1 cellular context compared by ENCODE assay signal in the genomic region with DNA sequence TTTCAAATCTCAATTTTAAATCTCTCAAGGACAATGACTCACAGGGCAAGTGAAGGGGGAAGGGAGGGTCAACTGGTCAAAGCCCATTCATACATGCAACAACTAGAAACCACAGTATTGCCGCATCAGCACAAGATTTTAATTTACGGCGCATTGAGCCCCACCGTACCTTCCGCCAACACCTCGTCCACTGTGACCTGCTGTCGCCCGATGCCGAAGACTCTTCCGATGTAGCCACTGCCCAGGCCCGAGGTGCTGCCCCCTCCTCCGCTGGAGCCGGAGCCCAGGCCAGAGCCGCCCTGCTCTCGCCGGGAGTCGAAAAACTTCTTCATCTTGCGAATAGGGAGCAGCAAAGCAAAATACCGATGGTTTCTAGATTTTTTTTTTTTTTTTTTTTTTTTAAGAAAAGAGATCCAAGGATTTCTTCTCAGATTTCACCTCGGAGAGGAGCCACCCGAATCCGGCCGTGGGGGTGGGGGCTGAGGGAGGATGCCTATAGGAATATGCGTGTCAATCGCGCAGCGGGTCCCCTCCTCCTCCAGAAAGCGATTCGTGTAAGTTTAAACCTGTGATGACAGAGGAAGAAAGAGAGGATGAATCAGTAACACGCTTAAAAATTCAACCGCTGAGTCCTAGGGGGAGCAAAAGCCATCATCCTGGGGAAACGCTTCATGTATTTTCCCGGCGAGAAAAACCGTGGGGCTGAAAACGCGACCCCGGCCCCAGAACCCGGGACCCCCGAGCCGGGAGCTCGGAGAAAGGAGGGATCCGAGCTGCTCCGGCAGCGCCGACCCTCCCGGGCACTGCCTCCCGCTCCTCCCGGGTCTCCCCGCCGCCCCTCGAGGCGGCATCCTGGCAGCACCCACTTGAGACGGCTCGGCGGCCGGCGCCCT.
A peak's percentile ranks its signal among the peaks of the same experiment; 100 is the strongest.
TF ChIP-seq lines count a peak whose summit lies in the region.

No MANE protein-coding gene starts in this region.

TF ChIP-seq in HepG2, 621 proteins besides CTCF, POLR2A, EP300 and RAD21 (continued from another document and continues in another):
- TF ChIP-seq FOXO1 (CRISPR knock-in tag; IDR thresholded peaks at IDR 0.05) (no peak), SP5 (CRISPR knock-in tag; IDR thresholded peaks at IDR 0.05; ENCODE audit: borderline replicate concordance, low read depth) (0 out of 2 replicates have a peak, but pooled peaks have one; percentile 4), STAG1 (CRISPR knock-in tag; IDR thresholded peaks at IDR 0.05) (no peak), ZNF609 (CRISPR knock-in tag; IDR thresholded peaks at IDR 0.05; ENCODE audit: borderline replicate concordance) (peak; percentile 44; the same call in 1 of the 2 replicates), ZNF546 (CRISPR knock-in tag; conservative IDR thresholded peaks at IDR 0.05) (no peak), SOX13 (IDR thresholded peaks at IDR 0.05) (no peak), SOX13 (CRISPR knock-in tag; conservative IDR thresholded peaks at IDR 0.05 in 1 of 2, IDR thresholded peaks at IDR 0.05 in 1 of 2) (peak in 1 of 2 experiments; percentile 44; a peak in 1 of 4 replicates), MBNL3 (CRISPR knock-in tag; conservative IDR thresholded peaks at IDR 0.05) (no peak), ZNF792 (CRISPR knock-in tag; IDR thresholded peaks at IDR 0.05) (peak; percentile 32), AFF4 (CRISPR knock-in tag; IDR thresholded peaks at IDR 0.05) (no peak), ZFP36 (IDR thresholded peaks at IDR 0.05; ENCODE audit: borderline replicate concordance, low read depth, low read length, partially characterized antibody) (no peak), KLF16 (CRISPR knock-in tag; IDR thresholded peaks at IDR 0.05) (0 out of 4 replicates have a peak, but pooled peaks of 1 of the 2 experiments have one; percentile 5), ETV5 (CRISPR knock-in tag; IDR thresholded peaks at IDR 0.05; ENCODE audit: borderline replicate concordance) (peak; percentile 15; the same call in 1 of the 2 replicates), DBP (CRISPR knock-in tag; IDR thresholded peaks at IDR 0.05; ENCODE audit: not compliant biosample characterization) (no peak), ZNF326 (CRISPR knock-in tag; IDR thresholded peaks at IDR 0.05; ENCODE audit: borderline replicate concordance) (no peak), MXD4 (CRISPR knock-in tag; IDR thresholded peaks at IDR 0.05) (no peak), SMAD1 (CRISPR knock-in tag; IDR thresholded peaks at IDR 0.05; ENCODE audit: borderline replicate concordance, low read depth) (no peak), CBX1 (IDR thresholded peaks at IDR 0.05; ENCODE audit: low read depth) (no peak)
- TF ChIP-seq, protein P1, sequence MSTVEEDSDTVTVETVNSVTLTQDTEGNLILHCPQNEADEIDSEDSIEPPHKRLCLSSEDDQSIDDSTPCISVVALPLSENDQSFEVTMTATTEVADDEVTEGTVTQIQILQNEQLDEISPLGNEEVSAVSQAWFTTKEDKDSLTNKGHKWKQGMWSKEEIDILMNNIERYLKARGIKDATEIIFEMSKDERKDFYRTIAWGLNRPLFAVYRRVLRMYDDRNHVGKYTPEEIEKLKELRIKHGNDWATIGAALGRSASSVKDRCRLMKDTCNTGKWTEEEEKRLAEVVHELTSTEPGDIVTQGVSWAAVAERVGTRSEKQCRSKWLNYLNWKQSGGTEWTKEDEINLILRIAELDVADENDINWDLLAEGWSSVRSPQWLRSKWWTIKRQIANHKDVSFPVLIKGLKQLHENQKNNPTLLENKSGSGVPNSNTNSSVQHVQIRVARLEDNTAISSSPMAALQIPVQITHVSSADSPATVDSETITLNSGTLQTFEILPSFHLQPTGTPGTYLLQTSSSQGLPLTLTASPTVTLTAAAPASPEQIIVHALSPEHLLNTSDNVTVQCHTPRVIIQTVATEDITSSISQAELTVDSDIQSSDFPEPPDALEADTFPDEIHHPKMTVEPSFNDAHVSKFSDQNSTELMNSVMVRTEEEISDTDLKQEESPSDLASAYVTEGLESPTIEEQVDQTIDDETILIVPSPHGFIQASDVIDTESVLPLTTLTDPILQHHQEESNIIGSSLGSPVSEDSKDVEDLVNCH (CRISPR knock-in tag; IDR thresholded peaks at IDR 0.05), result no peak
- TF ChIP-seq, protein P2, sequence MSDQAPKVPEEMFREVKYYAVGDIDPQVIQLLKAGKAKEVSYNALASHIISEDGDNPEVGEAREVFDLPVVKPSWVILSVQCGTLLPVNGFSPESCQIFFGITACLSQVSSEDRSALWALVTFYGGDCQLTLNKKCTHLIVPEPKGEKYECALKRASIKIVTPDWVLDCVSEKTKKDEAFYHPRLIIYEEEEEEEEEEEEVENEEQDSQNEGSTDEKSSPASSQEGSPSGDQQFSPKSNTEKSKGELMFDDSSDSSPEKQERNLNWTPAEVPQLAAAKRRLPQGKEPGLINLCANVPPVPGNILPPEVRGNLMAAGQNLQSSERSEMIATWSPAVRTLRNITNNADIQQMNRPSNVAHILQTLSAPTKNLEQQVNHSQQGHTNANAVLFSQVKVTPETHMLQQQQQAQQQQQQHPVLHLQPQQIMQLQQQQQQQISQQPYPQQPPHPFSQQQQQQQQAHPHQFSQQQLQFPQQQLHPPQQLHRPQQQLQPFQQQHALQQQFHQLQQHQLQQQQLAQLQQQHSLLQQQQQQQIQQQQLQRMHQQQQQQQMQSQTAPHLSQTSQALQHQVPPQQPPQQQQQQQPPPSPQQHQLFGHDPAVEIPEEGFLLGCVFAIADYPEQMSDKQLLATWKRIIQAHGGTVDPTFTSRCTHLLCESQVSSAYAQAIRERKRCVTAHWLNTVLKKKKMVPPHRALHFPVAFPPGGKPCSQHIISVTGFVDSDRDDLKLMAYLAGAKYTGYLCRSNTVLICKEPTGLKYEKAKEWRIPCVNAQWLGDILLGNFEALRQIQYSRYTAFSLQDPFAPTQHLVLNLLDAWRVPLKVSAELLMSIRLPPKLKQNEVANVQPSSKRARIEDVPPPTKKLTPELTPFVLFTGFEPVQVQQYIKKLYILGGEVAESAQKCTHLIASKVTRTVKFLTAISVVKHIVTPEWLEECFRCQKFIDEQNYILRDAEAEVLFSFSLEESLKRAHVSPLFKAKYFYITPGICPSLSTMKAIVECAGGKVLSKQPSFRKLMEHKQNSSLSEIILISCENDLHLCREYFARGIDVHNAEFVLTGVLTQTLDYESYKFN (CRISPR knock-in tag; conservative IDR thresholded peaks at IDR 0.05), result peak; percentile 43; the same call in 1 of the 2 replicates
- TF ChIP-seq, protein P3, sequence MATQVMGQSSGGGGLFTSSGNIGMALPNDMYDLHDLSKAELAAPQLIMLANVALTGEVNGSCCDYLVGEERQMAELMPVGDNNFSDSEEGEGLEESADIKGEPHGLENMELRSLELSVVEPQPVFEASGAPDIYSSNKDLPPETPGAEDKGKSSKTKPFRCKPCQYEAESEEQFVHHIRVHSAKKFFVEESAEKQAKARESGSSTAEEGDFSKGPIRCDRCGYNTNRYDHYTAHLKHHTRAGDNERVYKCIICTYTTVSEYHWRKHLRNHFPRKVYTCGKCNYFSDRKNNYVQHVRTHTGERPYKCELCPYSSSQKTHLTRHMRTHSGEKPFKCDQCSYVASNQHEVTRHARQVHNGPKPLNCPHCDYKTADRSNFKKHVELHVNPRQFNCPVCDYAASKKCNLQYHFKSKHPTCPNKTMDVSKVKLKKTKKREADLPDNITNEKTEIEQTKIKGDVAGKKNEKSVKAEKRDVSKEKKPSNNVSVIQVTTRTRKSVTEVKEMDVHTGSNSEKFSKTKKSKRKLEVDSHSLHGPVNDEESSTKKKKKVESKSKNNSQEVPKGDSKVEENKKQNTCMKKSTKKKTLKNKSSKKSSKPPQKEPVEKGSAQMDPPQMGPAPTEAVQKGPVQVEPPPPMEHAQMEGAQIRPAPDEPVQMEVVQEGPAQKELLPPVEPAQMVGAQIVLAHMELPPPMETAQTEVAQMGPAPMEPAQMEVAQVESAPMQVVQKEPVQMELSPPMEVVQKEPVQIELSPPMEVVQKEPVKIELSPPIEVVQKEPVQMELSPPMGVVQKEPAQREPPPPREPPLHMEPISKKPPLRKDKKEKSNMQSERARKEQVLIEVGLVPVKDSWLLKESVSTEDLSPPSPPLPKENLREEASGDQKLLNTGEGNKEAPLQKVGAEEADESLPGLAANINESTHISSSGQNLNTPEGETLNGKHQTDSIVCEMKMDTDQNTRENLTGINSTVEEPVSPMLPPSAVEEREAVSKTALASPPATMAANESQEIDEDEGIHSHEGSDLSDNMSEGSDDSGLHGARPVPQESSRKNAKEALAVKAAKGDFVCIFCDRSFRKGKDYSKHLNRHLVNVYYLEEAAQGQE (IDR thresholded peaks at IDR 0.05; ENCODE audit: borderline replicate concordance in 1 of 2, low read depth in 1 of 2, low read length in 2 of 2), result no peak
- TF ChIP-seq, protein P4, sequence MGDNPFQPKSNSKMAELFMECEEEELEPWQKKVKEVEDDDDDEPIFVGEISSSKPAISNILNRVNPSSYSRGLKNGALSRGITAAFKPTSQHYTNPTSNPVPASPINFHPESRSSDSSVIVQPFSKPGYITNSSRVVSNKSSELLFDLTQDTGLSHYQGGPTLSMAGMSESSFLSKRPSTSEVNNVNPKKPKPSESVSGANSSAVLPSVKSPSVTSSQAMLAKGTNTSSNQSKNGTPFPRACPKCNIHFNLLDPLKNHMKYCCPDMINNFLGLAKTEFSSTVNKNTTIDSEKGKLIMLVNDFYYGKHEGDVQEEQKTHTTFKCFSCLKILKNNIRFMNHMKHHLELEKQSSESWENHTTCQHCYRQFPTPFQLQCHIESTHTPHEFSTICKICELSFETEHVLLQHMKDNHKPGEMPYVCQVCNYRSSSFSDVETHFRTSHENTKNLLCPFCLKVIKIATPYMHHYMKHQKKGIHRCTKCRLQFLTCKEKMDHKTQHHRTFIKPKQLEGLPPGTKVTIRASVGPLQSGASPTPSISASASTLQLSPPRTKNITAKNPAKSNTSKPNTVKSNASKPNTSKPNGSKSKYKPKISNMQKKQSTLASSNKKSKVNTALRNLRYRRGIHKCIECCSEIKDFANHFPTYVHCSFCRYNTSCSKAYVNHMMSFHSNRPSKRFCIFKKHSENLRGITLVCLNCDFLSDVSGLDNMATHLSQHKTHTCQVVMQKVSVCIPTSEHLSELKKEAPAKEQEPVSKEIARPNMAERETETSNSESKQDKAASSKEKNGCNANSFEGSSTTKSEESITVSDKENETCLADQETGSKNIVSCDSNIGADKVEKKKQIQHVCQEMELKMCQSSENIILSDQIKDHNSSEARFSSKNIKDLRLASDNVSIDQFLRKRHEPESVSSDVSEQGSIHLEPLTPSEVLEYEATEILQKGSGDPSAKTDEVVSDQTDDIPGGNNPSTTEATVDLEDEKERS (CRISPR knock-in tag; IDR thresholded peaks at IDR 0.05), result no peak
